In the genomic region with DNA sequence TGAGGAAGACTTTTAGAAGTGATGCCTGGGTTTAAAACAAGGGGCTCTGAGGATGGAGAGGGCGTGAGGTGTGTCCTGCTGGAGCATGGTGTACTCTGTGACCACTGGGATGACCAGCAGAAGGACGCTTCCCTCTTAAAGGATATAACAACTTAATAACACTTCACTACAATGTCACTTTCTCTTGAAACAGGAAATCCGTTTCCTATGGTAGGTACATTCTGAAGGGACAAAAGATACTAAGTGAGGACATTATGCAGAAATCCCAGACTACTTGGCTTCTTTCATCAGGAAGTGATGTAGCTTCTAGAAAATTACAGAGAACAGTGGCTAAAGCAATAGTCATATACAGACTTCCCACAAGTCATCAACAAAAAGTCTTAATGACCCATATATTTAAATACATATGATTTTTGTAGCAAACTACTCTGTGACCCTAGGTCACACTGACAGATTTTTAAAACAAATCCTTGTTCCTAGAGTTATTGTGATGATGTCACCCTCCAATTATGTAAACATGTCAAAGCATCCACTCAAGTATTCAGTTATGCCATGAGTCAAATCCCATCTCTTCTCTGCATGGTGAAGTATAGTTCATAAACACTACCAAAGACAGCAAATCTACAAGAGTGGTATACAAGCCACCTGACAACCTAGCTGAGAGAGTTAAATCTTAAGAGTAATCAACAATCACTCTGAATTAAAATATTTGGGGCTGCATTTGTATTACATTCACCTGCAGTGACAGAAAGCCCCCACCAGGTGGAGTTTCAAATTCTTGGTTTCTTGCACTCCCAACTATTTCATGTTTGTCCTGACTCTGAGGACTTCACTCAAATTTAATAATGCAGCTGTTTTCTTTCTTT, we compare ENCODE assay signal across 8 cellular contexts. TPM values are rescaled to one million over a fixed set of nuclear protein-coding genes. Genes with fewer than 3 reads are reported as not detected.
DNase-seq lines count a peak whose midpoint lies in the region; ATAC-seq, FAIRE-seq and TF ChIP-seq lines count a peak whose summit lies in the region.

No MANE protein-coding gene starts in this region.

- DNase-seq in BE2C (peak; percentile 52), GM18507 (ENCODE audit: extremely low spot score, insufficient read length, low read depth) (no peak), SJCRH30 (peak; percentile 34 to 65), left lobe of liver (ENCODE audit: low spot score) (no peak)
- peak; percentile 26 for DNase-seq in central memory CD4-positive, alpha-beta T cell
- DNase-seq in stimulated activated CD8-positive, alpha-beta memory T cell treated with anti-CD3 and anti-CD28 coated beads, Interleukin-2, amount 100 ng/mL, for 1 hour (ENCODE audit: low read depth in 2 of 2) = peak; percentile 13 to 26

- peak; percentile 84 for TF ChIP-seq CTCF in BE2C (IDR thresholded peaks at IDR 0.05; ENCODE audit: low read depth, low read length)

- H3K4me3 ChIP-seq in BE2C (ENCODE audit: low read depth, low read length) = no peak overlapping the region
- no peak overlapping the region for H3K4me3 ChIP-seq in SJCRH30

- H3K9me3 ChIP-seq in BE2C = no peaks in the 10 kb centered on the region
- no peaks in the 10 kb centered on the region for H3K9me3 ChIP-seq in SJCRH30 (replicated peaks)

- ATAC-seq in left lobe of liver = peak; percentile 56
- no peak for ATAC-seq in HG02870 (IDR thresholded peaks at IDR 0.05; ENCODE audit: unreplicated experiment)
- no peak for ATAC-seq in HG02885 (IDR thresholded peaks at IDR 0.05; ENCODE audit: poor library complexity, unreplicated experiment)

- no peak overlapping the region for H3K27ac ChIP-seq in SJCRH30

- peaks cover 65% of the 10 kb centered on the region for H3K36me3 ChIP-seq in BE2C
- peaks cover 44% of the 10 kb centered on the region for H3K36me3 ChIP-seq in SJCRH30

- FAIRE-seq in GM18507 (lab: Jason Lieb, UNC) = peak; percentile 69

- H3K27me3 ChIP-seq in BE2C (no peaks in the 10 kb centered on the region), SJCRH30 (no peaks in the 10 kb centered on the region)

- H3K4me1 ChIP-seq in BE2C (peaks cover 10% of the 10 kb centered on the region), SJCRH30 (peaks cover 12% of the 10 kb centered on the region)

RNA-seq across cellular contexts. Expression of a gene that starts 32.8 kb away (rescaled TPM):
- polyA plus RNA-seq in BE2C (2012; ENCODE audit: insufficient read depth, insufficient read length, low read depth) = 159 TPM
- total RNA-seq in SJCRH30 (2014; rRNA removed; shearing (Covaris generic)) = 38.3 and 46.2 TPM in 2 replicates
- total RNA-seq in left lobe of liver = 30.6 TPM

Comparison
In these comparisons a context has a peak if more than half of its experiments do, and no peak if none do; other contexts are left out.
1. DNase-seq: peak in BE2C (single experiment), SJCRH30 (2 of 2), central memory CD4-positive, alpha-beta T cell (single experiment) and stimulated activated CD8-positive, alpha-beta memory T cell treated with anti-CD3 and anti-CD28 coated beads, Interleukin-2, amount 100 ng/mL, for 1 hour (2 of 2); none in GM18507 (single experiment) and left lobe of liver (single experiment).